Comparison of ENCODE assay signal across 26 cellular contexts in genomic region chr13:21759503-21759902, GRCh38.
DNase-seq lines count a peak whose midpoint lies in the region; ATAC-seq and TF ChIP-seq lines count a peak whose summit lies in the region.
"Had no signal": no experiment of that assay in that cellular context is flagged by ENCODE, and none has a peak within 500 bp of the region (broad histone marks: within the 10 kb centered on the region; RNA-seq: fewer than 3 reads in every experiment).

No MANE protein-coding gene starts in this region.

- WGBS in neuronal stem cell (ENCODE audit: extremely low coverage in 2 of 2, insufficient read length in 2 of 2, insufficient replicate concordance in 1 of 2), 2 donors, result no CpG with 5 or more reads among the region's 7 CpGs

- H3K23ac ChIP-seq in neuronal stem cell (ENCODE audit: low read depth, low read length, poor library complexity), result no peak overlapping the region

- H3K4me3 ChIP-seq in neuronal stem cell (ENCODE audit: low read length in 2 of 2), result no peak overlapping the region
- H3K4me3 ChIP-seq: BLaER1 treated with 17β-estradiol and CSF1 and Interleukin-3, amounts not matched to agents 10 nM and 100 nM; HAP-1 had no signal

- H3K9ac ChIP-seq in neuronal stem cell (ENCODE audit: low read depth, low read length, poor library complexity), result no peak overlapping the region
- H3K9ac ChIP-seq: BLaER1 treated with 17β-estradiol and CSF1 and Interleukin-3, amounts not matched to agents 10 nM and 100 nM had no signal

- H3K4me1 Mint-ChIP-seq in nephron, result peaks cover 9% of the 10 kb centered on the region
- H3K4me1 Mint-ChIP-seq in type B pancreatic cell (ENCODE audit: unreplicated experiment), result peaks cover 18% of the 10 kb centered on the region
- no peaks in the 10 kb centered on the region for H3K4me1 Mint-ChIP-seq in stimulated activated memory B cell treated with anti-CD40 and anti-IgM and Interleukin-4, amounts not matched to agents 10 μg/mL and 1 μg/mL and 100 μg/mL, for 72 hours

- no peak overlapping the region for H3K18ac ChIP-seq in neuronal stem cell (ENCODE audit: low read length)

- no peak overlapping the region for H2BK15ac ChIP-seq in neuronal stem cell (ENCODE audit: low read length)

- no peak for ATAC-seq in stimulated activated memory B cell treated with anti-CD40 and anti-IgM and Interleukin-4, amounts not matched to agents 10 μg/mL and 1 μg/mL and 100 μg/mL, for 72 hours
- ATAC-seq in HG03469 (IDR thresholded peaks at IDR 0.05; ENCODE audit: unreplicated experiment), result no peak
- ATAC-seq: Panc1 had no signal

- H3K9me3 ChIP-seq in neuronal stem cell (replicated peaks in 1 of 2; ENCODE audit: control insufficient read depth in 2 of 2, insufficient read depth in 1 of 2, low read depth in 1 of 2, low read length in 2 of 2), result no peaks in the 10 kb centered on the region
- H3K9me3 ChIP-seq: BLaER1 treated with 17β-estradiol and CSF1 and Interleukin-3, amounts not matched to agents 10 nM and 100 nM; HAP-1 had no signal

- no peak overlapping the region for H4K91ac ChIP-seq in neuronal stem cell (ENCODE audit: low read depth, low read length, poor library complexity)

- H3K27me3 ChIP-seq in neuronal stem cell (ENCODE audit: control insufficient read depth in 3 of 3, insufficient read depth in 3 of 3, low read depth in 1 of 3, low read length in 3 of 3), result no peaks in the 10 kb centered on the region
- H3K27me3 ChIP-seq: BLaER1 treated with 17β-estradiol and CSF1 and Interleukin-3, amounts not matched to agents 10 nM and 100 nM had no signal

- no peak overlapping the region for H2AFZ ChIP-seq in neuronal stem cell (ENCODE audit: low read length)

- TF ChIP-seq CTCF in nephron (IDR thresholded peaks at IDR 0.05; ENCODE audit: unreplicated experiment in 3 of 3) (no peak), type B pancreatic cell (conservative IDR thresholded peaks at IDR 0.05) (no peak)

- no peak overlapping the region for H2BK12ac ChIP-seq in neuronal stem cell (ENCODE audit: low read length)

- H3K4me2 ChIP-seq in neuronal stem cell (ENCODE audit: insufficient read depth, low read length, poor library complexity, severe bottlenecking), result no peak overlapping the region
- H3K4me2 ChIP-seq: BLaER1 treated with 17β-estradiol and CSF1 and Interleukin-3, amounts not matched to agents 10 nM and 100 nM had no signal

- H2BK120ac ChIP-seq in neuronal stem cell (ENCODE audit: low read depth, low read length), result no peak overlapping the region

- H3K27me3 Mint-ChIP-seq in nephron (ENCODE audit: low read depth), result no peaks in the 10 kb centered on the region
- H3K27me3 Mint-ChIP-seq in type B pancreatic cell, result peaks cover 5% of the 10 kb centered on the region
- no peaks in the 10 kb centered on the region for H3K27me3 Mint-ChIP-seq in stimulated activated memory B cell treated with anti-CD40 and anti-IgM and Interleukin-4, amounts not matched to agents 10 μg/mL and 1 μg/mL and 100 μg/mL, for 72 hours
- H3K27me3 Mint-ChIP-seq: CD4-positive, alpha-beta T cell had no signal

- no peak overlapping the region for H4K8ac ChIP-seq in neuronal stem cell (ENCODE audit: low read depth, low read length)

- no peak overlapping the region for H3K27ac ChIP-seq in neuronal stem cell (replicated peaks; ENCODE audit: low read length)
- H3K27ac ChIP-seq: BLaER1 treated with 17β-estradiol and CSF1 and Interleukin-3, amounts not matched to agents 10 nM and 100 nM; HL-60; RWPE1 had no signal

- no peak overlapping the region for H3K4ac ChIP-seq in neuronal stem cell (ENCODE audit: low read length)

- H3K9me3 Mint-ChIP-seq in nephron (no peaks in the 10 kb centered on the region), type B pancreatic cell (no peaks in the 10 kb centered on the region)
- no peaks in the 10 kb centered on the region for H3K9me3 Mint-ChIP-seq in stimulated activated memory B cell treated with anti-CD40 and anti-IgM and Interleukin-4, amounts not matched to agents 10 μg/mL and 1 μg/mL and 100 μg/mL, for 72 hours
- H3K9me3 Mint-ChIP-seq: CD4-positive, alpha-beta T cell had no signal

- H3K4me1 ChIP-seq in neuronal stem cell (ENCODE audit: control insufficient read depth in 2 of 2, insufficient read depth in 1 of 2, low read depth in 1 of 2, low read length in 2 of 2), result peaks cover 0 to 4% of the 10 kb centered on the region in 2 donors
- H3K4me1 ChIP-seq: BLaER1 treated with 17β-estradiol and CSF1 and Interleukin-3, amounts not matched to agents 10 nM and 100 nM; HAP-1 had no signal

- H3K79me1 ChIP-seq in neuronal stem cell (ENCODE audit: low read depth, low read length), result no peaks in the 10 kb centered on the region

- DNase-seq in HT-29 (ENCODE audit: low spot score) (peak; percentile 41), kidney tubule cell (ENCODE audit: low spot score) (peak; percentile 13), type B pancreatic cell (ENCODE audit: extremely low spot score, unreplicated experiment) (no peak), neuronal stem cell (ENCODE audit: low spot score) (no peak)
- DNase-seq: AML-193; CD4-positive, alpha-beta T cell; DMS53; GOT3; HFFc6; NCI-H1092; NCI-H1417 treated with DMSO at 0.1 percent for 48 hours; NCI-H1694 treated with DMSO at 0.1 percent for 48 hours; NCI-H2081 treated with DMSO at 0.1 percent for 48 hours; NCI-H2171; NCI-H226; NCI-H510A; NCI-H69; SHP77 treated with DMSO at 0.1 percent for 48 hours had no signal

- H2AK5ac ChIP-seq in neuronal stem cell (ENCODE audit: low read depth, low read length), result no peak overlapping the region

- H3K36me3 Mint-ChIP-seq in nephron (ENCODE audit: low read depth) (no peaks in the 10 kb centered on the region), type B pancreatic cell (no peaks in the 10 kb centered on the region)
- no peaks in the 10 kb centered on the region for H3K36me3 Mint-ChIP-seq in stimulated activated memory B cell treated with anti-CD40 and anti-IgM and Interleukin-4, amounts not matched to agents 10 μg/mL and 1 μg/mL and 100 μg/mL, for 72 hours

- no peak overlapping the region for H3K14ac ChIP-seq in neuronal stem cell (ENCODE audit: low read length)

- no peak overlapping the region for H3K4me3 Mint-ChIP-seq in nephron
- no peak overlapping the region for H3K4me3 Mint-ChIP-seq in type B pancreatic cell
- H3K4me3 Mint-ChIP-seq in stimulated activated memory B cell treated with anti-CD40 and anti-IgM and Interleukin-4, amounts not matched to agents 10 μg/mL and 1 μg/mL and 100 μg/mL, for 72 hours, result no peak overlapping the region
- H3K4me3 Mint-ChIP-seq: CD4-positive, alpha-beta T cell; HFFc6 had no signal

- H3K27ac Mint-ChIP-seq in nephron (peak overlapping the region; percentile 84 to 95 (median 93)), type B pancreatic cell (peak overlapping the region; percentile 7)
- H3K27ac Mint-ChIP-seq in stimulated activated memory B cell treated with anti-CD40 and anti-IgM and Interleukin-4, amounts not matched to agents 10 μg/mL and 1 μg/mL and 100 μg/mL, for 72 hours, result no peak overlapping the region
- H3K27ac Mint-ChIP-seq: CD4-positive, alpha-beta T cell; HFFc6 had no signal

- H3K36me3 ChIP-seq in neuronal stem cell (replicated peaks in 1 of 2; ENCODE audit: control insufficient read depth in 2 of 2, insufficient read depth in 2 of 2, low read length in 2 of 2), result no peaks in the 10 kb centered on the region
- H3K36me3 ChIP-seq: BLaER1 treated with 17β-estradiol and CSF1 and Interleukin-3, amounts not matched to agents 10 nM and 100 nM; HAP-1 had no signal

- H2BK5ac ChIP-seq in neuronal stem cell (ENCODE audit: low read length), result no peak overlapping the region

Comparison
In these comparisons a context has a peak if more than half of its experiments do, and no peak if none do; other contexts are left out.
1. DNase-seq: peak in HT-29 (single experiment) and kidney tubule cell (single experiment); none in type B pancreatic cell (single experiment) and neuronal stem cell (single experiment).